In genomic region chr6:142542704-142543233, GRCh38 we compare ENCODE assay signal across 14 cellular contexts.
DNase-seq lines count a peak whose midpoint lies in the region; ATAC-seq and TF ChIP-seq lines count a peak whose summit lies in the region.
"Had no signal": no experiment of that assay in that cellular context is flagged by ENCODE, and none has a peak within 500 bp of the region (broad histone marks: within the 10 kb centered on the region; RNA-seq: fewer than 3 reads in every experiment).

No MANE protein-coding gene starts in this region.

- no peaks in the 10 kb centered on the region for H3F3A ChIP-seq in PC-3 (ENCODE audit: low read length, unreplicated experiment)

- peak overlapping the region; percentile 24; the same call in 1 of the 2 replicates for H3K9ac ChIP-seq in PC-3 (ENCODE audit: low read length)

- H3K27ac ChIP-seq in PC-3 (ENCODE audit: low read length) = peak overlapping the region; percentile 52
- H3K27ac ChIP-seq: spleen had no signal

- no peaks in the 10 kb centered on the region for H3K36me3 ChIP-seq in PC-3 (ENCODE audit: low read depth, low read length)
- H3K36me3 ChIP-seq: spleen had no signal

- H3K4me3 ChIP-seq in PC-3 (ENCODE audit: low read length) = no peak overlapping the region
- H3K4me3 ChIP-seq: spleen had no signal

- no peak overlapping the region for H3K4me2 ChIP-seq in PC-3 (ENCODE audit: low read length)

- POLR2A ChIA-PET in PC-3 (lab: Charles Lee; ENCODE audit: unreplicated experiment) = interaction anchor here (0.6 kb wide), 1 partner anchor 26 kb away, joined by 4 read pairs; no protein-coding TSS in a partner anchor

- CTCF ChIA-PET in PC-3 (lab: Charles Lee) = no interaction called here

- ATAC-seq in PC-3 (peak; percentile 35; the same call in 1 of the 2 replicates), omental fat pad (ENCODE audit: low FRiP score) (peak; percentile 94)
- ATAC-seq: left lobe of liver had no signal

- no peaks in the 10 kb centered on the region for H3K9me2 ChIP-seq in PC-3 (replicated peaks; ENCODE audit: low read length)

- H2AFZ ChIP-seq in PC-3 (ENCODE audit: low read length) = peak overlapping the region; percentile 65

- intact Hi-C loops in PC-3 (cut with micrococcal nuclease) = no loop called here

- no peaks in the 10 kb centered on the region for H3K27me3 ChIP-seq in PC-3 (ENCODE audit: low read length)

- no peaks in the 10 kb centered on the region for H3K79me2 ChIP-seq in PC-3 (ENCODE audit: low read length)

- DNase-seq in AG20443 (ENCODE audit: low spot score) = peak; percentile 71
- DNase-seq in PC-3 = peak; percentile 81
- peak; percentile 52 for DNase-seq in fibroblast of gingiva (ENCODE audit: low read depth)
- DNase-seq in omental fat pad (ENCODE audit: low spot score) = peak; percentile 48
- DNase-seq in SHP77 treated with DMSO at 0.1 percent for 48 hours (lab: John Stamatoyannopoulos, UW) = no peak
- DNase-seq in dedifferentiated amniotic fluid mesenchymal stem cell (ENCODE audit: extremely low spot score) = no peak
- DNase-seq in T-helper 2 cell = no peak
- DNase-seq in NCI-H345 treated with DMSO at 0.1 percent for 48 hours (lab: John Stamatoyannopoulos, UW; ENCODE audit: unreplicated experiment) = no peak
- DNase-seq: CD8-positive, alpha-beta memory T cell; H9; NCI-H446 treated with DMSO at 0.1 percent for 48 hours; spleen; T-helper 1 cell had no signal

- no peaks in the 10 kb centered on the region for H3K9me3 ChIP-seq in PC-3 (ENCODE audit: low read length)
- H3K9me3 ChIP-seq: spleen had no signal

- no TSS peak for BruUV-seq in PC-3 (replicated peaks; lab: Mats Ljungman, UMichigan)

- no peaks in the 10 kb centered on the region for H4K20me1 ChIP-seq in PC-3 (ENCODE audit: low read length)

- TF ChIP-seq CTCF in PC-3 (conservative IDR thresholded peaks at IDR 0.05; ENCODE audit: low read depth, low read length) = no peak
- no peak for TF ChIP-seq CTCF in omental fat pad (IDR thresholded peaks at IDR 0.05)

- peaks cover 11% of the 10 kb centered on the region; the same call in 1 of the 2 replicates for H3K4me1 ChIP-seq in PC-3 (ENCODE audit: insufficient read depth, low read length)
- H3K4me1 ChIP-seq: spleen had no signal

Comparison
In these comparisons a context has a peak if more than half of its experiments do, and no peak if none do; other contexts are left out.
1. DNase-seq: peak in AG20443 (single experiment), PC-3 (single experiment), fibroblast of gingiva (single experiment) and omental fat pad (single experiment); none in SHP77 treated with DMSO at 0.1 percent for 48 hours (single experiment), dedifferentiated amniotic fluid mesenchymal stem cell (single experiment), T-helper 2 cell (0 of 5) and NCI-H345 treated with DMSO at 0.1 percent for 48 hours (single experiment).